8 cellular contexts compared by ENCODE assay signal in the genomic region with DNA sequence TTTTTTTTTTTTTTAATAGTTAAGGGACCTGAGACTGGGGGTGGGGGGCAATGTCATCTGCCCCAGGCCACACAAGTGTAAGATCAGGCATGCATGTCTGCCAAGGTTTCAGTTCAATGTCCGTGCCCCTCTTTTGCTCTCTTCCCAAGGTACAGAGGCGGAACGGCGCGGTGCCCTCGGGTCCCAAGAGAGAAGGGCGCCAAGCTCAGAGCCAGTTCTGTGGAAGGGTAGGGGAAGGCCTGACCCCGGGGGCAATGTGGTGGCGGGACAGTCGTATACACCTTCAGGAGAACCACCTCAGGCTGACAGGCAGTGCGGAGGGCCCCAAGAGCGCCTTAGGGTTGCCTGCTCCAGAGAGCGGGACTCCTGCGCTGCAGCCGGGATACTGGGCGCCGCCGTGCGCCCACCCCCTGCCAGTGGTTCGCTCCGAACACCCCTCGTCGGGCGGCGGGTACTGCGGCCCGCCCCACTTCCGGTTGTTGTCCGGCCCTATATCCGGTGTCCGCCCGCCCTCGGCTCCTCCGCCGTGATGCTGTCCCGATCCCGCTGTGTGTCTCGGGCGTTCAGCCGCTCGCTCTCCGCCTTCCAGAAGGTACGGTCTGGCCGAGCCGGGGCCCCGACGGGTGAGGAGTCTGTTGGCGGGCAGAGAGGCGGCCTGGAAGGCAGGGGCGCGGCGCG. TPM values are rescaled to one million over a fixed set of nuclear protein-coding genes. Genes with fewer than 3 reads are reported as not detected.
DNase-seq lines count a peak whose midpoint lies in the region; ATAC-seq and TF ChIP-seq lines count a peak whose summit lies in the region.

DLST (plus strand) TSS at position 492 of the 678 bp plus-strand sequence; CDS start at position 530, 38 bp downstream.

- DNase-seq in GM13977 (ENCODE audit: low spot score) (peak; percentile 97), NCI-H1694 (lab: John Stamatoyannopoulos, UW) (peak; percentile 86), amniotic epithelial cell (ENCODE audit: low read depth) (peak; percentile 83), left cardiac atrium (peak; percentile 90), progenitor cell of endocrine pancreas (ENCODE audit: low spot score, unreplicated experiment) (peak; percentile 82), ureter (ENCODE audit: low spot score) (peak; percentile 86)

- peaks cover under 1% of the 10 kb centered on the region for H3K27me3 Mint-ChIP-seq in progenitor cell of endocrine pancreas

- H3K36me3 Mint-ChIP-seq in progenitor cell of endocrine pancreas (ENCODE audit: insufficient read depth): peaks cover 1% of the 10 kb centered on the region

- peaks cover 35% of the 10 kb centered on the region for H3K4me1 Mint-ChIP-seq in progenitor cell of endocrine pancreas (ENCODE audit: low read depth)

- H3K4me3 Mint-ChIP-seq in progenitor cell of endocrine pancreas (ENCODE audit: low read depth): peak within 1 kb of the TSS; percentile 100

- TF ChIP-seq CTCF in GM13977 (IDR thresholded peaks at IDR 0.05; ENCODE audit: extremely low read depth, insufficient read depth, missing control alignments): no peak
- no peak for TF ChIP-seq CTCF in progenitor cell of endocrine pancreas (IDR thresholded peaks at IDR 0.05; ENCODE audit: unreplicated experiment)

- ATAC-seq in HG02852 (IDR thresholded peaks at IDR 0.05; ENCODE audit: unreplicated experiment): peak; percentile 92
- peak; percentile 99 for ATAC-seq in left cardiac atrium

- in situ Hi-C loops in GM13977 (cut with MboI; ENCODE audit: low pct_unique_long_range_greater_than_20kb, low sequenced_read_pairs, unreplicated experiment): no loop called here

- intact Hi-C loops in T-helper 1 cell treated with Interleukin-12 subunit alpha and Interleukin-12 subunit beta and Interleukin-4 antibody, amounts not matched to agents 30 ng/mL and 1 ng/mL, for 36 hours (cut with micrococcal nuclease): loop anchor here (1.0 to 5.0 kb wide), 14 partner anchors 14 to 864 kb away; partner anchors contain the start of genes ABCD4, ACYP1, AREL1 and BBOF1
- intact Hi-C loops in left cardiac atrium (cut with DNase I): no loop called here

- no peaks in the 10 kb centered on the region for H3K9me3 Mint-ChIP-seq in progenitor cell of endocrine pancreas (ENCODE audit: low read depth)

- peak within 1 kb of the TSS; percentile 99 for H3K27ac Mint-ChIP-seq in progenitor cell of endocrine pancreas

RNA-seq across cellular contexts. Expression of gene DLST, which starts in this region (rescaled TPM):
- total RNA-seq in T-helper 1 cell treated with Interleukin-12 subunit alpha and Interleukin-12 subunit beta and Interleukin-4 antibody, amounts not matched to agents 30 ng/mL and 1 ng/mL, for 36 hours: 87.6 and 95.8 TPM in 2 replicates
- total RNA-seq in left cardiac atrium (100 to 1,000 TPM; 133 to 137 TPM), progenitor cell of endocrine pancreas (89.1 and 97.8 TPM in 2 replicates), ureter (81.3 TPM)

Comparison
In these comparisons a context has a peak if more than half of its experiments do, and no peak if none do; other contexts are left out.
1. Peak in every context shown above with its lines: DNase-seq and ATAC-seq.